Comparison of ENCODE assay signal across 30 cellular contexts in genomic region chr15:69653846-69654245, GRCh38.
"Had no signal": no experiment of that assay in that cellular context is flagged by ENCODE, and none has a peak within 500 bp of the region (broad histone marks: within the 10 kb centered on the region; RNA-seq: fewer than 3 reads in every experiment).

No MANE protein-coding gene starts in this region.

- H3K36me3 ChIP-seq: MG63 had no signal

- H3K4me3 ChIP-seq: MG63, PC-9 had no signal

- H3K9me3 ChIP-seq: MG63 had no signal

- ATAC-seq: activated naive CD8-positive, alpha-beta T cell treated with anti-CD3 and anti-CD28 coated beads, Interleukin-2, amount 50 U/mL, for 24 hours; activated T-cell treated with anti-CD3 and anti-CD28 coated beads, Interleukin-2, amount 50 U/mL, for 4 hours had no signal

- H3K27ac ChIP-seq: PC-9, RWPE1, VCaP had no signal

- H2AFZ ChIP-seq: PC-9 had no signal

- H3K4me2 ChIP-seq: PC-9 had no signal

- DNase-seq: activated B cell treated with CpG ODN at 0.5 μM for 24 hours; activated CD4-positive, alpha-beta memory T cell treated with anti-CD3 and anti-CD28 coated beads, Interleukin-2, amount 10 ng/mL, durations not matched to agents 7 days and 5 days; activated CD4-positive, alpha-beta T cell treated with anti-CD3 and anti-CD28 coated beads for 4 hours; activated CD4-positive, CD25-positive, alpha-beta regulatory T cell treated with anti-CD3 and anti-CD28 coated beads, Interleukin-2, amount 50 U/mL, for 72 hours; activated effector memory CD4-positive, alpha-beta T cell treated with Interleukin-2 at 50 U/mL for 16 hours; activated naive CD4-positive, alpha-beta T cell treated with anti-CD3 and anti-CD28 coated beads, Interleukin-2, amount 10 ng/mL, durations not matched to agents 7 days and 5 days; activated naive CD8-positive, alpha-beta T cell treated with anti-CD3 and anti-CD28 coated beads, Interleukin-2, amount 50 U/mL, for 24 hours; activated T-cell treated with anti-CD3 and anti-CD28 coated beads, Interleukin-2, amount 50 U/mL, for 4 hours; anterior cingulate cortex; Kasumi-1; KG1; MG63; NCI-H1048; NCI-H1436 treated with DMSO at 0.1 percent for 48 hours; NCI-H1694 treated with DMSO at 0.1 percent for 48 hours; NCI-H2029; NCI-H345; NCI-H526; NCI-H748 treated with DMSO at 0.1 percent for 48 hours; NK-92 treated with Interleukin-12 subunit alpha and Interleukin-12 subunit beta, amount 100 ng/mL, for 24 hours; PC-9; Right ventricle myocardium superior; SW 1271; T-helper 1 cell; T-helper 2 cell; T-helper 9 cell had no signal

- FAIRE-seq: bronchial epithelial cell, RCC 7860 had no signal
